ENCODE assay signal across 1 cellular context in the genomic region with DNA sequence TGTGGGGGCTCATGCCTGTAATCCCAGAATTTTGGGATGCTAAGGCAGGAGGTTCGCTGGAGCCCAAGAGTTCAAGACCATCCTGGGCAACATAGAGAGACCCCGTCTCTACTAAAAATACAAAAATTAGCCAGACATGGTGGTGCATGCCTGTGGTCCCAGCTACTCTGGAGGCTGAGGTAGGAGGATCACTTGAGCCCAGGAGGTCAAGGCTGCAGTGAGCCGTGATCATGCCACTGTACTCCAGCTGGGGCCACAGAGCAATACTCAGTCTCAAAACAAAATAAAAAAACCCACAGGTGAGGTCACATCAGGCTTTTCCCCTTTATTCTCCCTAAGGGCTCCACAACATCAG. TPM values are rescaled to one million over a fixed set of nuclear protein-coding genes. Genes with fewer than 3 reads are reported as not detected.
"Had no signal": no experiment of that assay in that cellular context is flagged by ENCODE, and none has a peak within 500 bp of the region (broad histone marks: within the 10 kb centered on the region; RNA-seq: fewer than 3 reads in every experiment).

No MANE protein-coding gene starts in this region.

RNA-seq across cellular contexts. Expression of a gene that starts 15.0 kb away (rescaled TPM):
- total RNA-seq: naive thymus-derived CD8-positive, alpha-beta T cell had no signal
